ENCODE assay signal across 9 cellular contexts in the genomic region with DNA sequence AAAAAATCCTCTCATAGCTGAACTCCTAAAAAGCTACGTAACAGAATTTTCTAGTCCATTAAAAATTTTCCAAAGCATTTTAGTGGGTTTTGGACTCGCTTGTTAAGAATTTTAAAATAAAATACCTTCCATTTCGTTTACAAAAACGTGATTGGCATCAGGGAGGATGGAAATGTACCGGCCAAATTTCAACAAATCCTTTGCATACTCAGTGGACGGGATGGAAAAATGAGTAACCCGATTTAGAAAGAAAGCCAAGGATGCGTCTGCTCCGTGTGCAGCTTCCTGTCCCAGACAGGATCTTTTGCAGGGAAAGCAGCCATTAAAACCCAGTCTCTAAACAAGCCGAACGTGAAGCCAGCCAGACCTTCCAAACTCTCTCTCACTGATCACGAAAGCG. TPM values are rescaled to one million over a fixed set of nuclear protein-coding genes. Genes with fewer than 3 reads are reported as not detected.
DNase-seq lines count a peak whose midpoint lies in the region; ATAC-seq and TF ChIP-seq lines count a peak whose summit lies in the region.
"Had no signal": no experiment of that assay in that cellular context is flagged by ENCODE, and none has a peak within 500 bp of the region (broad histone marks: within the 10 kb centered on the region; RNA-seq: fewer than 3 reads in every experiment).

No MANE protein-coding gene starts in this region.

- H3K79me2 ChIP-seq in OCI-LY7 (ENCODE audit: insufficient read depth, low read depth, low read length), result peaks cover 38% of the 10 kb centered on the region; the same call in 1 of the 2 replicates

- H3K36me3 ChIP-seq in OCI-LY7 (ENCODE audit: insufficient read depth, low read length) (no peaks in the 10 kb centered on the region), muscle layer of duodenum (ENCODE audit: control insufficient read depth in 1 of 2, insufficient read depth in 2 of 2, low read length in 2 of 2) (no peaks in the 10 kb centered on the region)

- DNase-seq in OCI-LY7 (ENCODE audit: low spot score) (no peak), endothelial cell (ENCODE audit: low spot score) (no peak), type B pancreatic cell (ENCODE audit: extremely low spot score, unreplicated experiment) (no peak), D341Med (ENCODE audit: low spot score) (no peak)
- DNase-seq in activated CD4-positive, alpha-beta T cell treated with anti-CD3 and anti-CD28 coated beads for 1 hour, result no peak
- DNase-seq: activated B cell treated with CpG ODN at 0.5 μM for 24 hours, NCI-H82 had no signal

- H3K4me3 ChIP-seq in OCI-LY7 (ENCODE audit: low read depth, low read length, poor library complexity, severe bottlenecking) (peak overlapping the region; percentile 24), muscle layer of duodenum (ENCODE audit: low read depth in 1 of 2, low read length in 2 of 2) (peak overlapping the region; percentile 45 to 50)

- H3K27me3 ChIP-seq in muscle layer of duodenum (ENCODE audit: low read depth, low read length), result no peaks in the 10 kb centered on the region

- H3K9me3 ChIP-seq in OCI-LY7 (ENCODE audit: low read length), result no peaks in the 10 kb centered on the region
- no peaks in the 10 kb centered on the region for H3K9me3 ChIP-seq in muscle layer of duodenum (ENCODE audit: control insufficient read depth in 1 of 2, low read length in 2 of 2)

- H3K4me1 ChIP-seq in OCI-LY7 (ENCODE audit: insufficient read depth, low read length, poor library complexity, severe bottlenecking), result peaks cover 69% of the 10 kb centered on the region
- H3K4me1 ChIP-seq in muscle layer of duodenum (ENCODE audit: control insufficient read depth in 1 of 2, insufficient read depth in 2 of 2, low read length in 2 of 2), result peaks cover 26 to 54% of the 10 kb centered on the region in 2 donors

- H3K9me3 Mint-ChIP-seq in endothelial cell (ENCODE audit: unreplicated experiment), result no peaks in the 10 kb centered on the region
- no peaks in the 10 kb centered on the region for H3K9me3 Mint-ChIP-seq in type B pancreatic cell
- H3K9me3 Mint-ChIP-seq: activated B cell treated with CpG ODN at 0.5 μM for 24 hours had no signal

- H3K4me1 Mint-ChIP-seq in endothelial cell (ENCODE audit: unreplicated experiment) (peaks cover 15% of the 10 kb centered on the region), type B pancreatic cell (ENCODE audit: unreplicated experiment) (peaks cover 39% of the 10 kb centered on the region)

- intact Hi-C loops in OCI-LY7 (cut with micrococcal nuclease; ENCODE audit: unreplicated experiment), result no loop called here

- BruUV-seq in OCI-LY7 (replicated peaks; lab: Mats Ljungman, UMichigan), result no TSS peak

- no peak for ATAC-seq in GM19463 (IDR thresholded peaks at IDR 0.05; ENCODE audit: unreplicated experiment)

- H3K27me3 Mint-ChIP-seq in endothelial cell (ENCODE audit: unreplicated experiment) (peaks cover 2% of the 10 kb centered on the region), type B pancreatic cell (no peaks in the 10 kb centered on the region)
- H3K27me3 Mint-ChIP-seq: activated B cell treated with CpG ODN at 0.5 μM for 24 hours had no signal

- CTCF ChIA-PET in OCI-LY7 (lab: Charles Lee; ENCODE audit: unreplicated experiment), result no interaction called here

- H3K36me3 Mint-ChIP-seq in endothelial cell (ENCODE audit: low read depth, unreplicated experiment), result no peaks in the 10 kb centered on the region
- no peaks in the 10 kb centered on the region for H3K36me3 Mint-ChIP-seq in type B pancreatic cell

- POLR2A ChIA-PET in OCI-LY7 (lab: Charles Lee), result interaction anchor here (0.7 to 2.4 kb wide), 7 partner anchors 11 to 450 kb away, joined by 3 to 6 read pairs (median 4); partner anchors contain the start of gene GCAT

- peak overlapping the region; percentile 42 for H3K27ac Mint-ChIP-seq in endothelial cell (ENCODE audit: unreplicated experiment)
- peak overlapping the region; percentile 76 for H3K27ac Mint-ChIP-seq in type B pancreatic cell
- H3K27ac Mint-ChIP-seq: activated B cell treated with CpG ODN at 0.5 μM for 24 hours had no signal

- H3K9me2 ChIP-seq in OCI-LY7 (ENCODE audit: insufficient read depth, low read length), result no peaks in the 10 kb centered on the region

- peak overlapping the region; percentile 16; the same call in 1 of the 2 replicates for H2AFZ ChIP-seq in OCI-LY7 (ENCODE audit: low read length)

- TF ChIP-seq CTCF in OCI-LY7 (conservative IDR thresholded peaks at IDR 0.05; ENCODE audit: low read length) (no peak), endothelial cell (IDR thresholded peaks at IDR 0.05; ENCODE audit: unreplicated experiment) (no peak), type B pancreatic cell (conservative IDR thresholded peaks at IDR 0.05) (no peak)

- H3K4me3 Mint-ChIP-seq in endothelial cell (ENCODE audit: unreplicated experiment) (no peak overlapping the region), type B pancreatic cell (no peak overlapping the region)
- H3K4me3 Mint-ChIP-seq: activated B cell treated with CpG ODN at 0.5 μM for 24 hours had no signal

- H4K20me1 ChIP-seq in OCI-LY7 (ENCODE audit: insufficient read depth, low read length), result no peaks in the 10 kb centered on the region

- peak overlapping the region; percentile 74 for H3K4me2 ChIP-seq in OCI-LY7 (ENCODE audit: low read length)

- peak overlapping the region; percentile 81 for H3K27ac ChIP-seq in OCI-LY7 (ENCODE audit: low read depth, low read length, poor library complexity, severe bottlenecking)
- peak overlapping the region; percentile 82 for H3K27ac ChIP-seq in muscle layer of duodenum (ENCODE audit: low read length)

RNA-seq across cellular contexts. Expression of gene TMEM184B, which starts 15.6 kb away (rescaled TPM):
- total RNA-seq in OCI-LY7 (2014; rRNA removed; shearing (Covaris generic)), result 11.1 and 19.1 TPM in 2 replicates
- 37.8 and 50.2 TPM in 2 replicates for total RNA-seq in OCI-LY7 (2022)
- 59.8 TPM for total RNA-seq in endothelial cell (ENCODE audit: unreplicated experiment)
- total RNA-seq in type B pancreatic cell (ENCODE audit: low replicate concordance), result 66.7 and 83.3 TPM in 2 replicates

RNA-seq across cellular contexts. Expression of gene MAFF, which starts 55.4 kb away (rescaled TPM):
- total RNA-seq in OCI-LY7 (2014; rRNA removed; shearing (Covaris generic)), result 3.8 and 5.7 TPM in 2 replicates
- total RNA-seq in OCI-LY7 (2022), result 3.4 and 5.3 TPM in 2 replicates
- total RNA-seq in endothelial cell (ENCODE audit: unreplicated experiment), result 3.5 TPM
- 14.6 and 60.9 TPM in 2 replicates for total RNA-seq in type B pancreatic cell (ENCODE audit: low replicate concordance)
